8 cellular contexts compared by ENCODE assay signal in genomic region chr4:55948726-55949479, GRCh38.
DNase-seq lines count a peak whose midpoint lies in the region; ATAC-seq and TF ChIP-seq lines count a peak whose summit lies in the region.

TSS of gene CEP135 (plus strand) at chr4:55948945. CDS start at chr4:55952131, 3,186 bp downstream.

- H3K27me3 ChIP-seq in layer of hippocampus (ENCODE audit: control insufficient read depth, insufficient read depth, low read length) = no peaks in the 10 kb centered on the region

- peak within 1 kb of the TSS; percentile 85 for H3K27ac ChIP-seq in C4-2B
- peak within 1 kb of the TSS; percentile 73 for H3K27ac ChIP-seq in cingulate gyrus (ENCODE audit: low read depth, low read length)
- peak within 1 kb of the TSS; percentile 84 for H3K27ac ChIP-seq in layer of hippocampus (ENCODE audit: low read depth, low read length)

- TF ChIP-seq CTCF in C4-2B (conservative IDR thresholded peaks at IDR 0.05) = peak; percentile 94

- DNase-seq in NCI-H524 treated with DMSO at 0.1 percent for 48 hours (lab: John Stamatoyannopoulos, UW) = peak; percentile 49
- peak; percentile 87 to 89 for DNase-seq in activated CD4-positive, alpha-beta T cell treated with anti-CD3 and anti-CD28 coated beads for 4 hours
- peak; percentile 80 to 85 (median 84) for DNase-seq in stimulated activated CD4-positive, alpha-beta T cell treated with anti-CD3 and anti-CD28 coated beads, Interleukin-1b, Interleukin-23, amount 100 ng/mL, for 24 hours (ENCODE audit: low read depth in 4 of 4, low spot score in 1 of 4)

- ATAC-seq in GM19328 (IDR thresholded peaks at IDR 0.05; ENCODE audit: unreplicated experiment) (peak; percentile 77), HG03469 (IDR thresholded peaks at IDR 0.05; ENCODE audit: unreplicated experiment) (peak; percentile 73)

Comparison
In these comparisons a context has a peak if more than half of its experiments do, and no peak if none do; other contexts are left out.
1. Peak in every context shown above with its lines: DNase-seq, ATAC-seq and H3K27ac ChIP-seq.